ENCODE assay signal across 8 cellular contexts in genomic region chr17:43170766-43171681, GRCh38. TPM values are rescaled to one million over a fixed set of nuclear protein-coding genes. Genes with fewer than 3 reads are reported as not detected.
DNase-seq lines count a peak whose midpoint lies in the region; ATAC-seq and TF ChIP-seq lines count a peak whose summit lies in the region.

Gene NBR1, plus strand, starts transcription at chr17:43171214. Its CDS starts 4,586 bp downstream, at chr17:43175800.

- peaks cover 26% of the 10 kb centered on the region for H3K4me1 Mint-ChIP-seq in activated T-helper 1 cell treated with anti-CD3 and anti-CD28 coated beads, Interleukin-12 subunit alpha, Interleukin-12 subunit beta, Interleukin-2, Interleukin-4 antibody, amounts not matched to agents 30 ng/mL and 10 ng/mL and 1 ng/mL, durations not matched to agents 14 hours and 24 hours and 36 hours (ENCODE audit: low read depth)
- peaks cover 22 to 46% (median 32%) of the 10 kb centered on the region in 7 donors for H3K4me1 Mint-ChIP-seq in naive thymus-derived CD4-positive, alpha-beta T cell
- peaks cover 17 to 28% of the 10 kb centered on the region in 2 donors for H3K4me1 Mint-ChIP-seq in stimulated activated naive B cell treated with anti-CD40 and anti-IgM and Interleukin-4, amounts not matched to agents 10 μg/mL and 1 μg/mL and 100 μg/mL, for 72 hours

- peaks cover 9% of the 10 kb centered on the region for H3K36me3 Mint-ChIP-seq in activated T-helper 1 cell treated with anti-CD3 and anti-CD28 coated beads, Interleukin-12 subunit alpha, Interleukin-12 subunit beta, Interleukin-2, Interleukin-4 antibody, amounts not matched to agents 30 ng/mL and 10 ng/mL and 1 ng/mL, durations not matched to agents 14 hours and 24 hours and 36 hours (ENCODE audit: low read depth)
- H3K36me3 Mint-ChIP-seq in naive thymus-derived CD4-positive, alpha-beta T cell = peaks cover 0 to 16% (median 10%) of the 10 kb centered on the region in 5 donors
- H3K36me3 Mint-ChIP-seq in stimulated activated naive B cell treated with anti-CD40 and anti-IgM and Interleukin-4, amounts not matched to agents 10 μg/mL and 1 μg/mL and 100 μg/mL, for 72 hours = peaks cover 7 to 18% of the 10 kb centered on the region in 2 donors

- peak within 1 kb of the TSS; percentile 97 for H3K27ac ChIP-seq in naive thymus-derived CD4-positive, alpha-beta T cell (ENCODE audit: low read depth, low read length)

- peaks cover 31 to 34% of the 10 kb centered on the region in 2 donors for H3K4me1 ChIP-seq in naive thymus-derived CD4-positive, alpha-beta T cell (ENCODE audit: control insufficient read depth in 2 of 2, insufficient read depth in 2 of 2, low read length in 2 of 2)

- peak within 1 kb of the TSS; percentile 91 for H3K4me3 ChIP-seq in fibroblast of mammary gland (ENCODE audit: control insufficient read depth, low read depth, low read length)
- H3K4me3 ChIP-seq in naive thymus-derived CD4-positive, alpha-beta T cell (ENCODE audit: low read length) = peak within 1 kb of the TSS; percentile 64

- CTCF ChIA-PET in naive thymus-derived CD4-positive, alpha-beta T cell (lab: Charles Lee) = interaction anchor here (0.7 to 1.2 kb wide), 5 partner anchors 9 to 173 kb away, joined by 3 to 7 read pairs (median 3); partner anchors contain the start of genes IFI35 and RPL27

- ATAC-seq in naive thymus-derived CD4-positive, alpha-beta T cell = peak; percentile 85
- peak; percentile 80 for ATAC-seq in stimulated activated naive B cell treated with anti-CD40 and anti-IgM and Interleukin-4, amounts not matched to agents 10 μg/mL and 1 μg/mL and 100 μg/mL, for 72 hours (replicated peaks)

- no peaks in the 10 kb centered on the region for H3K9me3 ChIP-seq in naive thymus-derived CD4-positive, alpha-beta T cell (ENCODE audit: control insufficient read depth in 2 of 3, low read length in 3 of 3)

- peak; percentile 99 for DNase-seq in ELF-1 (ENCODE audit: low read depth, low spot score)
- DNase-seq in GOT3 (lab: John Stamatoyannopoulos, UW) = peak; percentile 80
- peak; percentile 98 for DNase-seq in LHCN-M2 (ENCODE audit: low read depth)
- peak; percentile 95 for DNase-seq in RPMI7951 (ENCODE audit: low read depth)
- peak; percentile 96 for DNase-seq in activated T-helper 1 cell treated with anti-CD3 and anti-CD28 coated beads, Interleukin-12 subunit alpha, Interleukin-12 subunit beta, Interleukin-2, Interleukin-4 antibody, amounts not matched to agents 30 ng/mL and 10 ng/mL and 1 ng/mL, durations not matched to agents 14 hours and 24 hours and 36 hours (ENCODE audit: low spot score)
- peak; percentile 98 for DNase-seq in fibroblast of mammary gland (ENCODE audit: low read depth)
- peak; percentile 78 to 98 (median 97) for DNase-seq in naive thymus-derived CD4-positive, alpha-beta T cell
- DNase-seq in stimulated activated naive B cell treated with anti-CD40 and anti-IgM and Interleukin-4, amounts not matched to agents 10 μg/mL and 1 μg/mL and 100 μg/mL, for 72 hours = peak; percentile 98

- intact Hi-C loops in activated T-helper 1 cell treated with anti-CD3 and anti-CD28 coated beads, Interleukin-12 subunit alpha, Interleukin-12 subunit beta, Interleukin-2, Interleukin-4 antibody, amounts not matched to agents 30 ng/mL and 10 ng/mL and 1 ng/mL, durations not matched to agents 14 hours and 24 hours and 36 hours (cut with micrococcal nuclease) = loop anchor here (1.0 to 2.0 kb wide), 10 partner anchors 40 to 1890 kb away; partner anchors contain the start of genes BRCA1, NMT1, PSME3 and RETREG3
- intact Hi-C loops in naive thymus-derived CD4-positive, alpha-beta T cell (cut with micrococcal nuclease) = loop anchor here (1.0 to 5.0 kb wide), 20 partner anchors 40 to 1482 kb away; partner anchors contain the start of genes AARSD1 (in 2 of the 2), BRCA1 (in 2 of the 2), IFI35 (in 2 of the 2) and PSME3 (in 2 of the 2)

- no peaks in the 10 kb centered on the region for H3K27me3 ChIP-seq in naive thymus-derived CD4-positive, alpha-beta T cell (ENCODE audit: control insufficient read depth in 2 of 2, insufficient read depth in 2 of 2, low read length in 2 of 2)

- no peak within 1 kb of the TSS for H3K27ac Mint-ChIP-seq in activated T-helper 1 cell treated with anti-CD3 and anti-CD28 coated beads, Interleukin-12 subunit alpha, Interleukin-12 subunit beta, Interleukin-2, Interleukin-4 antibody, amounts not matched to agents 30 ng/mL and 10 ng/mL and 1 ng/mL, durations not matched to agents 14 hours and 24 hours and 36 hours
- no peak within 1 kb of the TSS for H3K27ac Mint-ChIP-seq in naive thymus-derived CD4-positive, alpha-beta T cell
- H3K27ac Mint-ChIP-seq in stimulated activated naive B cell treated with anti-CD40 and anti-IgM and Interleukin-4, amounts not matched to agents 10 μg/mL and 1 μg/mL and 100 μg/mL, for 72 hours = no peak within 1 kb of the TSS

- H3K4me3 Mint-ChIP-seq in activated T-helper 1 cell treated with anti-CD3 and anti-CD28 coated beads, Interleukin-12 subunit alpha, Interleukin-12 subunit beta, Interleukin-2, Interleukin-4 antibody, amounts not matched to agents 30 ng/mL and 10 ng/mL and 1 ng/mL, durations not matched to agents 14 hours and 24 hours and 36 hours = no peak within 1 kb of the TSS
- H3K4me3 Mint-ChIP-seq in naive thymus-derived CD4-positive, alpha-beta T cell = no peak within 1 kb of the TSS
- H3K4me3 Mint-ChIP-seq in stimulated activated naive B cell treated with anti-CD40 and anti-IgM and Interleukin-4, amounts not matched to agents 10 μg/mL and 1 μg/mL and 100 μg/mL, for 72 hours = no peak within 1 kb of the TSS

- H3K36me3 ChIP-seq in naive thymus-derived CD4-positive, alpha-beta T cell (ENCODE audit: control insufficient read depth in 2 of 3, insufficient read depth in 3 of 3, low read length in 3 of 3) = no peaks in the 10 kb centered on the region

- POLR2A ChIA-PET in naive thymus-derived CD4-positive, alpha-beta T cell (lab: Charles Lee) = interaction anchor here (0.6 to 2.2 kb wide), 22 partner anchors 8 to 1482 kb away, joined by 3 to 15 read pairs (median 4); partner anchors contain the start of genes BRCA1, DHX8, EIF1 and RPL27

- no peaks in the 10 kb centered on the region for H3K9me3 Mint-ChIP-seq in activated T-helper 1 cell treated with anti-CD3 and anti-CD28 coated beads, Interleukin-12 subunit alpha, Interleukin-12 subunit beta, Interleukin-2, Interleukin-4 antibody, amounts not matched to agents 30 ng/mL and 10 ng/mL and 1 ng/mL, durations not matched to agents 14 hours and 24 hours and 36 hours
- no peaks in the 10 kb centered on the region for H3K9me3 Mint-ChIP-seq in naive thymus-derived CD4-positive, alpha-beta T cell
- no peaks in the 10 kb centered on the region for H3K9me3 Mint-ChIP-seq in stimulated activated naive B cell treated with anti-CD40 and anti-IgM and Interleukin-4, amounts not matched to agents 10 μg/mL and 1 μg/mL and 100 μg/mL, for 72 hours

- H3K27me3 Mint-ChIP-seq in activated T-helper 1 cell treated with anti-CD3 and anti-CD28 coated beads, Interleukin-12 subunit alpha, Interleukin-12 subunit beta, Interleukin-2, Interleukin-4 antibody, amounts not matched to agents 30 ng/mL and 10 ng/mL and 1 ng/mL, durations not matched to agents 14 hours and 24 hours and 36 hours (ENCODE audit: insufficient read depth) = no peaks in the 10 kb centered on the region
- no peaks in the 10 kb centered on the region for H3K27me3 Mint-ChIP-seq in naive thymus-derived CD4-positive, alpha-beta T cell
- H3K27me3 Mint-ChIP-seq in stimulated activated naive B cell treated with anti-CD40 and anti-IgM and Interleukin-4, amounts not matched to agents 10 μg/mL and 1 μg/mL and 100 μg/mL, for 72 hours = no peaks in the 10 kb centered on the region

- no peak for TF ChIP-seq CTCF in fibroblast of mammary gland (conservative IDR thresholded peaks at IDR 0.05; ENCODE audit: control insufficient read depth, insufficient read depth, low read depth, low read length)

RNA-seq across cellular contexts. Expression of gene NBR1, which starts in this region (rescaled TPM):
- total RNA-seq in LHCN-M2 (2014; rRNA removed) = 65.2 and 72.0 TPM in 2 replicates
- polyA plus RNA-seq in LHCN-M2 (2012) = 40.2 TPM
- total RNA-seq in RPMI7951 (2014; rRNA removed; shearing (Covaris generic)) = 44.7 and 52.4 TPM in 2 replicates
- 53.4 and 56.1 TPM in 2 replicates for total RNA-seq in activated T-helper 1 cell treated with anti-CD3 and anti-CD28 coated beads, Interleukin-12 subunit alpha, Interleukin-12 subunit beta, Interleukin-2, Interleukin-4 antibody, amounts not matched to agents 30 ng/mL and 10 ng/mL and 1 ng/mL, durations not matched to agents 14 hours and 24 hours and 36 hours
- 10 to 100 TPM; 44.6 to 83.0 (median 64.3) TPM for total RNA-seq in naive thymus-derived CD4-positive, alpha-beta T cell
- polyA plus RNA-seq in naive thymus-derived CD4-positive, alpha-beta T cell = 10 to 100 TPM; 72.2 to 93.2 TPM

Comparison
In these comparisons a context has a peak if more than half of its experiments do, and no peak if none do; other contexts are left out.
1. Peak in every context shown above with its lines: DNase-seq, ATAC-seq, H3K4me3 ChIP-seq and H3K27ac ChIP-seq.